In genomic region chr2:120175000-120175581, GRCh38 we compare ENCODE assay signal across 8 cellular contexts. TPM values are rescaled to one million over a fixed set of nuclear protein-coding genes. Genes with fewer than 3 reads are reported as not detected.
DNase-seq lines count a peak whose midpoint lies in the region; ATAC-seq and TF ChIP-seq lines count a peak whose summit lies in the region.

No MANE protein-coding gene starts in this region.

- ATAC-seq in left colon: peak; percentile 52
- no peak for ATAC-seq in GM21515 (IDR thresholded peaks at IDR 0.05; ENCODE audit: unreplicated experiment)
- ATAC-seq in HG03196 (IDR thresholded peaks at IDR 0.05; ENCODE audit: unreplicated experiment): no peak

- no peak for TF ChIP-seq POLR2A in thyroid gland (IDR thresholded peaks at IDR 0.05)

- H3K9me3 ChIP-seq in OCI-LY7 (ENCODE audit: low read length) (no peaks in the 10 kb centered on the region), thyroid gland (no peaks in the 10 kb centered on the region)

- peak overlapping the region; percentile 85; the same call in 1 of the 2 replicates for H2AFZ ChIP-seq in OCI-LY7 (ENCODE audit: low read length)

- H3K27ac ChIP-seq in OCI-LY7 (ENCODE audit: low read depth, low read length, poor library complexity, severe bottlenecking) (peak overlapping the region; percentile 30), thyroid gland (peak overlapping the region in 2 of 3 donors; percentile 4 to 38)

- POLR2A ChIA-PET in OCI-LY7 (lab: Charles Lee): interaction anchor here (0.7 to 3.3 kb wide), 9 partner anchors 21 to 419 kb away, joined by 3 to 23 read pairs (median 5); partner anchors contain the start of gene PTPN4

- H3K36me3 ChIP-seq in OCI-LY7 (ENCODE audit: insufficient read depth, low read length): no peaks in the 10 kb centered on the region
- H3K36me3 ChIP-seq in thyroid gland: no peaks in the 10 kb centered on the region

- no peaks in the 10 kb centered on the region for H3K9me2 ChIP-seq in OCI-LY7 (ENCODE audit: insufficient read depth, low read length)

- peaks cover 12% of the 10 kb centered on the region; the same call in 1 of the 2 replicates for H3K79me2 ChIP-seq in OCI-LY7 (ENCODE audit: insufficient read depth, low read depth, low read length)

- H3K4me3 ChIP-seq in OCI-LY7 (ENCODE audit: low read depth, low read length, poor library complexity, severe bottlenecking) (no peak overlapping the region), cardiac fibroblast (replicated peaks in 1 of 2; ENCODE audit: low read depth in 2 of 2, low read length in 2 of 2) (no peak overlapping the region), thyroid gland (replicated peaks in 1 of 3) (no peak overlapping the region)

- no TSS peak for BruUV-seq in OCI-LY7 (replicated peaks; lab: Mats Ljungman, UMichigan)

- 35 to 37% methylated on average over 6 of the region's 6 CpGs for WGBS in thyroid gland, 2 donors

- DNase-seq in DMS79 (lab: John Stamatoyannopoulos, UW) (peak; percentile 28), HuH-7 (ENCODE audit: low spot score) (peak; percentile 61), OCI-LY7 (ENCODE audit: low spot score) (peak; percentile 78), cardiac fibroblast (ENCODE audit: low read depth in 2 of 2) (peak; percentile 81 to 85), left colon (no peak), thyroid gland (no peak)

- CTCF ChIA-PET in OCI-LY7 (lab: Charles Lee; ENCODE audit: unreplicated experiment): interaction anchor here (0.5 to 3.6 kb wide), 11 partner anchors 9 to 477 kb away, joined by 3 to 22 read pairs (median 4); partner anchors contain the start of genes PTPN4 and TMEM185B

- no peaks in the 10 kb centered on the region for H4K20me1 ChIP-seq in OCI-LY7 (ENCODE audit: insufficient read depth, low read length)

- peaks cover 49% of the 10 kb centered on the region for H3K4me1 ChIP-seq in OCI-LY7 (ENCODE audit: insufficient read depth, low read length, poor library complexity, severe bottlenecking)
- H3K4me1 ChIP-seq in thyroid gland: peaks cover 0 to 5% of the 10 kb centered on the region in 2 donors

- H3K4me2 ChIP-seq in OCI-LY7 (ENCODE audit: low read length): peak overlapping the region; percentile 22

- intact Hi-C loops in OCI-LY7 (cut with micrococcal nuclease; ENCODE audit: unreplicated experiment) (loop anchor here (1.0 to 5.0 kb wide), 5 partner anchors 348 to 808 kb away; partner anchors contain the start of genes C2orf76 and DBI), left colon (cut with DNase I, micrococcal nuclease) (loop anchor here in 1 of 2 donors (10.0 kb wide), 1 partner anchor 470 kb away; no protein-coding TSS in a partner anchor), thyroid gland (cut with DNase I) (loop anchor here (5.0 kb wide), 1 partner anchor 423 kb away; no protein-coding TSS in a partner anchor)

- peak; percentile 98 for TF ChIP-seq CTCF in OCI-LY7 (conservative IDR thresholded peaks at IDR 0.05; ENCODE audit: low read length)
- peak; percentile 56 for TF ChIP-seq CTCF in cardiac fibroblast (IDR thresholded peaks at IDR 0.05; ENCODE audit: low read depth, low read length)
- TF ChIP-seq CTCF in thyroid gland (IDR thresholded peaks at IDR 0.05): peak in 5 of 6 experiments; percentile 54 to 80 (median 74)

- no peaks in the 10 kb centered on the region for H3K27me3 ChIP-seq in thyroid gland

RNA-seq across cellular contexts. Expression of gene TMEM185B, which starts 48.1 kb away (rescaled TPM):
- total RNA-seq in OCI-LY7 (2014; rRNA removed; shearing (Covaris generic)): 28.7 and 30.2 TPM in 2 replicates
- total RNA-seq in OCI-LY7 (2022) (21.4 and 24.4 TPM in 2 replicates), left colon (10 to 100 TPM; 12.1 to 12.5 TPM), thyroid gland (10 to 100 TPM; 35.9 to 47.9 (median 44.6) TPM)

Comparison
In these comparisons a context has a peak if more than half of its experiments do, and no peak if none do; other contexts are left out.
1. DNase-seq: peak in DMS79 (single experiment), HuH-7 (single experiment), OCI-LY7 (single experiment) and cardiac fibroblast (2 of 2); none in left colon (0 of 2) and thyroid gland (0 of 2).
2. Peak in every context shown above with its lines, with median percentiles within 50 percentile points of each other: CTCF ChIP-seq.